ENCODE assay signal across 31 cellular contexts in genomic region chr11:56172256-56172835, GRCh38. TPM values are rescaled to one million over a fixed set of nuclear protein-coding genes. Genes with fewer than 3 reads are reported as not detected.
"Had no signal": no experiment of that assay in that cellular context is flagged by ENCODE, and none has a peak within 500 bp of the region (broad histone marks: within the 10 kb centered on the region; RNA-seq: fewer than 3 reads in every experiment).

No MANE protein-coding gene starts in this region.

- DNase-seq: activated CD4-positive, alpha-beta memory T cell treated with anti-CD3 and anti-CD28 coated beads for 36 hours; activated CD4-positive, alpha-beta T cell treated with anti-CD3 and anti-CD28 coated beads, Interleukin-2, amount 10 ng/mL, durations not matched to agents 7 days and 5 days; activated CD4-positive, CD25-positive, alpha-beta regulatory T cell; activated CD8-positive, alpha-beta memory T cell treated with anti-CD3 and anti-CD28 coated beads for 24 hours; activated gamma-delta T cell treated with Interleukin-2 at 50 U/mL for 16 hours; activated naive CD4-positive, alpha-beta T cell treated with anti-CD3 and anti-CD28 coated beads, Interleukin-2, amount 10 ng/mL, durations not matched to agents 7 days and 5 days; activated naive CD8-positive, alpha-beta T cell treated with anti-CD3 and anti-CD28 coated beads for 36 hours; activated T-cell treated with anti-CD3 and anti-CD28 coated beads, Interleukin-2, amount 50 U/mL, for 48 hours; brain microvascular endothelial cell; MV-4-11; NCI-H1092 treated with DMSO at 0.1 percent for 48 hours; NCI-H1417 treated with DMSO at 0.1 percent for 48 hours; NCI-H1694; NCI-H2029; NCI-H2107; NCI-H345; NCI-H510A; NCI-H526 treated with DMSO at 0.1 percent for 48 hours; NCI-H82; SIG-M5; T-cell; T-helper 2 cell; T1000 had no signal

- H3K36me3 ChIP-seq: brain microvascular endothelial cell, cardiac muscle cell had no signal

- H3K27me3 ChIP-seq: brain microvascular endothelial cell, cardiac muscle cell had no signal

- H3K27ac Mint-ChIP-seq: activated CD4-positive, alpha-beta memory T cell treated with anti-CD3 and anti-CD28 coated beads for 36 hours; activated CD4-positive, alpha-beta T cell treated with anti-CD3 and anti-CD28 coated beads, Interleukin-2, amount 10 ng/mL, durations not matched to agents 7 days and 5 days; activated naive CD4-positive, alpha-beta T cell treated with anti-CD3 and anti-CD28 coated beads, Interleukin-2, amount 10 ng/mL, durations not matched to agents 7 days and 5 days; activated naive CD8-positive, alpha-beta T cell treated with anti-CD3 and anti-CD28 coated beads for 36 hours; activated T-helper 2 cell treated with anti-CD3 and anti-CD28 coated beads, Interferon-gamma antibody, Interleukin-2, Interleukin-4, amounts not matched to agents 10 μg/mL and 5 μg/mL and 100 μg/mL, durations not matched to agents 14 hours and 24 hours and 36 hours; T-cell had no signal

- ATAC-seq: T-cell had no signal

- H3K4me3 Mint-ChIP-seq: activated CD4-positive, alpha-beta memory T cell treated with anti-CD3 and anti-CD28 coated beads for 36 hours; activated CD4-positive, alpha-beta T cell treated with anti-CD3 and anti-CD28 coated beads, Interleukin-2, amount 10 ng/mL, durations not matched to agents 7 days and 5 days; activated naive CD4-positive, alpha-beta T cell treated with anti-CD3 and anti-CD28 coated beads, Interleukin-2, amount 10 ng/mL, durations not matched to agents 7 days and 5 days; activated naive CD8-positive, alpha-beta T cell treated with anti-CD3 and anti-CD28 coated beads for 36 hours; T-cell had no signal

- H3K27ac ChIP-seq: brain microvascular endothelial cell, cardiac muscle cell, SK-N-MC, VCaP had no signal

- H3K27me3 Mint-ChIP-seq: activated CD4-positive, alpha-beta memory T cell treated with anti-CD3 and anti-CD28 coated beads for 36 hours; activated CD4-positive, alpha-beta T cell treated with anti-CD3 and anti-CD28 coated beads, Interleukin-2, amount 10 ng/mL, durations not matched to agents 7 days and 5 days; activated naive CD4-positive, alpha-beta T cell treated with anti-CD3 and anti-CD28 coated beads, Interleukin-2, amount 10 ng/mL, durations not matched to agents 7 days and 5 days; activated naive CD8-positive, alpha-beta T cell treated with anti-CD3 and anti-CD28 coated beads for 36 hours; T-cell had no signal

- H3K4me3 ChIP-seq: cardiac muscle cell, SK-N-MC had no signal

- H3K36me3 Mint-ChIP-seq: activated CD4-positive, alpha-beta memory T cell treated with anti-CD3 and anti-CD28 coated beads for 36 hours; activated naive CD4-positive, alpha-beta T cell treated with anti-CD3 and anti-CD28 coated beads, Interleukin-2, amount 10 ng/mL, durations not matched to agents 7 days and 5 days; activated naive CD8-positive, alpha-beta T cell treated with anti-CD3 and anti-CD28 coated beads for 36 hours; T-cell had no signal

- H3K4me1 Mint-ChIP-seq: activated CD4-positive, alpha-beta T cell treated with anti-CD3 and anti-CD28 coated beads, Interleukin-2, amount 10 ng/mL, durations not matched to agents 7 days and 5 days; activated naive CD4-positive, alpha-beta T cell treated with anti-CD3 and anti-CD28 coated beads, Interleukin-2, amount 10 ng/mL, durations not matched to agents 7 days and 5 days; activated naive CD8-positive, alpha-beta T cell treated with anti-CD3 and anti-CD28 coated beads for 36 hours; T-cell had no signal

RNA-seq across cellular contexts. Expression of gene OR5J2, which starts 4.1 kb away (rescaled TPM):
- total RNA-seq: activated CD4-positive, alpha-beta memory T cell treated with anti-CD3 and anti-CD28 coated beads for 36 hours; activated CD4-positive, alpha-beta T cell treated with anti-CD3 and anti-CD28 coated beads, Interleukin-2, amount 10 ng/mL, durations not matched to agents 7 days and 5 days; activated naive CD8-positive, alpha-beta T cell treated with anti-CD3 and anti-CD28 coated beads for 36 hours; activated T-helper 2 cell treated with anti-CD3 and anti-CD28 coated beads, Interferon-gamma antibody, Interleukin-2, Interleukin-4, amounts not matched to agents 10 μg/mL and 5 μg/mL and 100 μg/mL, durations not matched to agents 14 hours and 24 hours and 36 hours; cardiac muscle cell; MCF 10A; OCI-LY7; RPMI7951; T-cell had no signal
- polyA plus RNA-seq: adipose tissue, cardiac muscle cell had no signal

RNA-seq across cellular contexts. Expression of gene OR8K5, which starts 12.2 kb away (rescaled TPM):
- total RNA-seq: activated CD4-positive, alpha-beta memory T cell treated with anti-CD3 and anti-CD28 coated beads for 36 hours; activated CD4-positive, alpha-beta T cell treated with anti-CD3 and anti-CD28 coated beads, Interleukin-2, amount 10 ng/mL, durations not matched to agents 7 days and 5 days; activated naive CD8-positive, alpha-beta T cell treated with anti-CD3 and anti-CD28 coated beads for 36 hours; activated T-helper 2 cell treated with anti-CD3 and anti-CD28 coated beads, Interferon-gamma antibody, Interleukin-2, Interleukin-4, amounts not matched to agents 10 μg/mL and 5 μg/mL and 100 μg/mL, durations not matched to agents 14 hours and 24 hours and 36 hours; cardiac muscle cell; MCF 10A; OCI-LY7; RPMI7951; T-cell had no signal
- polyA plus RNA-seq: adipose tissue, cardiac muscle cell had no signal

RNA-seq across cellular contexts. Expression of gene OR8J3, which starts 32.3 kb away (rescaled TPM):
- total RNA-seq: activated CD4-positive, alpha-beta memory T cell treated with anti-CD3 and anti-CD28 coated beads for 36 hours; activated CD4-positive, alpha-beta T cell treated with anti-CD3 and anti-CD28 coated beads, Interleukin-2, amount 10 ng/mL, durations not matched to agents 7 days and 5 days; activated naive CD8-positive, alpha-beta T cell treated with anti-CD3 and anti-CD28 coated beads for 36 hours; activated T-helper 2 cell treated with anti-CD3 and anti-CD28 coated beads, Interferon-gamma antibody, Interleukin-2, Interleukin-4, amounts not matched to agents 10 μg/mL and 5 μg/mL and 100 μg/mL, durations not matched to agents 14 hours and 24 hours and 36 hours; cardiac muscle cell; MCF 10A; OCI-LY7; RPMI7951; T-cell had no signal
- polyA plus RNA-seq: adipose tissue, cardiac muscle cell had no signal

RNA-seq across cellular contexts. Expression of gene OR8H3, which starts 50.2 kb away (rescaled TPM):
- total RNA-seq: activated CD4-positive, alpha-beta memory T cell treated with anti-CD3 and anti-CD28 coated beads for 36 hours; activated CD4-positive, alpha-beta T cell treated with anti-CD3 and anti-CD28 coated beads, Interleukin-2, amount 10 ng/mL, durations not matched to agents 7 days and 5 days; activated naive CD8-positive, alpha-beta T cell treated with anti-CD3 and anti-CD28 coated beads for 36 hours; activated T-helper 2 cell treated with anti-CD3 and anti-CD28 coated beads, Interferon-gamma antibody, Interleukin-2, Interleukin-4, amounts not matched to agents 10 μg/mL and 5 μg/mL and 100 μg/mL, durations not matched to agents 14 hours and 24 hours and 36 hours; cardiac muscle cell; MCF 10A; OCI-LY7; RPMI7951; T-cell had no signal
- polyA plus RNA-seq: adipose tissue, cardiac muscle cell had no signal
